ENCODE assay signal across 9 cellular contexts in the genomic region with DNA sequence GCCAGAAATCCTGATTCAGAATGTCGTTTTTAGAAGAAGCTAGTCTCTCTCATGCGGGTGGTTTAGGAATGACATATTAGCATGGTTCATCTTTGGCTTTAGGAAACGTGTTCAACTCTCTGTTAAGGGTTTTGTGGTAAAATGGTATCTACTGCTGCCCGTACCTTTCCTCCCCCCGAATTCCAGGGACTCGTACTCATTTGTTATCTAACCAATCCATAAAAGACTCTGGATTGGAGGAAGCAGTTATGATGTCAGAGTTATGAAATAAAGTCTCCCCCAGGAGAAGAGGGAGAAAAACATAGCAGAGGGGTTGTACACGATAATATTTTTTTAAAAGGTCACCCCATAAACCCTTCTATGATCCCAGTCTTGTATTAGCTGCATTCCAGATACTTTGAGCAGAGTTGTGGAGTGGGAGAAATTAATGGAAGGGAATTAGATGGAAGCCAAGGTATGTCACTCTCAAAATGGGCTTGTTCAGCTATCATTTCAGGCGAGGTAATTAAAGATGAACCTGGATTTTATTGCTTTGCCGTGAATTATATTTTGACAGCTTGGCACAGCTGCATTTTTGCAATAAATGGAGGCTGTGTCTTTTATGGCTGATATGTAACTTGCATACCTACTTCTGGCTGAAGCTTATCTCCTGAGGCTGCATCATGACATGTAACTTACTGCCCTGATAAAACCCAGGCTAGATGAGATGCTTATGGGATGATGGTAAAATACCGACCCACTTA. TPM values are rescaled to one million over a fixed set of nuclear protein-coding genes. Genes with fewer than 3 reads are reported as not detected.
DNase-seq lines count a peak whose midpoint lies in the region; ATAC-seq and TF ChIP-seq lines count a peak whose summit lies in the region.
"Had no signal": no experiment of that assay in that cellular context is flagged by ENCODE, and none has a peak within 500 bp of the region (broad histone marks: within the 10 kb centered on the region; RNA-seq: fewer than 3 reads in every experiment).

No MANE protein-coding gene starts in this region.

- no peak overlapping the region for H3K4me3 ChIP-seq in HUES48 (ENCODE audit: low read depth, low read length)
- no peak overlapping the region for H3K4me3 ChIP-seq in brain microvascular endothelial cell (ENCODE audit: low read depth, low read length)
- no peak overlapping the region for H3K4me3 ChIP-seq in mesendoderm (ENCODE audit: low read length)
- no peak overlapping the region for H3K4me3 ChIP-seq in upper lobe of right lung
- no peak overlapping the region for H3K4me3 ChIP-seq in HAP-1

- H4K8ac ChIP-seq in mesendoderm (ENCODE audit: low read depth, low read length), result no peak overlapping the region

- no peak overlapping the region for H3K9ac ChIP-seq in HUES48 (ENCODE audit: low read depth, low read length)
- no peak overlapping the region for H3K9ac ChIP-seq in mesendoderm (ENCODE audit: low read length)

- peak overlapping the region; percentile 67 for H2BK120ac ChIP-seq in mesendoderm (ENCODE audit: low read depth, low read length)

- no peak overlapping the region for H3K4me2 ChIP-seq in mesendoderm (ENCODE audit: low read length)

- intact Hi-C loops in upper lobe of right lung (cut with DNase I), result no loop called here

- peak overlapping the region; percentile 64 for H3K18ac ChIP-seq in mesendoderm (ENCODE audit: low read length)

- H3K79me2 ChIP-seq in mesendoderm (ENCODE audit: control insufficient read depth, insufficient read depth, low read length), result peaks cover 44% of the 10 kb centered on the region

- H3K56ac ChIP-seq in mesendoderm (ENCODE audit: low read length), result peak overlapping the region; percentile 36

- H3K27me3 ChIP-seq in HUES48 (ENCODE audit: control insufficient read depth, insufficient read depth, low read length), result no peaks in the 10 kb centered on the region
- no peaks in the 10 kb centered on the region for H3K27me3 ChIP-seq in brain microvascular endothelial cell (replicated peaks)
- H3K27me3 ChIP-seq in mesendoderm (ENCODE audit: insufficient read depth, low read length, poor library complexity), result no peaks in the 10 kb centered on the region
- H3K27me3 ChIP-seq in upper lobe of right lung, result no peaks in the 10 kb centered on the region
- H3K27me3 ChIP-seq in HAP-1 (ENCODE audit: low read depth), result no peaks in the 10 kb centered on the region

- H3K23ac ChIP-seq in mesendoderm (ENCODE audit: low read length), result no peak overlapping the region

- H3K4me1 ChIP-seq in HUES48 (ENCODE audit: control insufficient read depth, insufficient read depth, low read length) (peaks cover 38% of the 10 kb centered on the region), mesendoderm (ENCODE audit: control insufficient read depth, low read depth, low read length) (peaks cover 10% of the 10 kb centered on the region), upper lobe of right lung (peaks cover 13% of the 10 kb centered on the region), HAP-1 (peaks cover 34% of the 10 kb centered on the region)

- peaks cover 38% of the 10 kb centered on the region for H3K36me3 ChIP-seq in HUES48 (ENCODE audit: control insufficient read depth, insufficient read depth, low read length)
- peaks cover 46% of the 10 kb centered on the region for H3K36me3 ChIP-seq in brain microvascular endothelial cell (replicated peaks)
- H3K36me3 ChIP-seq in mesendoderm (ENCODE audit: control insufficient read depth, insufficient read depth, low read length), result peaks cover 2% of the 10 kb centered on the region
- no peaks in the 10 kb centered on the region for H3K36me3 ChIP-seq in upper lobe of right lung
- peaks cover 33% of the 10 kb centered on the region for H3K36me3 ChIP-seq in HAP-1 (replicated peaks)

- H2BK5ac ChIP-seq in mesendoderm (ENCODE audit: low read length), result no peak overlapping the region

- H3K27ac ChIP-seq in HUES48 (ENCODE audit: low read depth, low read length), result peak overlapping the region; percentile 96
- H3K27ac ChIP-seq in brain microvascular endothelial cell, result peak overlapping the region; percentile 96
- no peak overlapping the region for H3K27ac ChIP-seq in mesendoderm (ENCODE audit: low read depth, low read length)
- H3K27ac ChIP-seq in upper lobe of right lung, result peak overlapping the region; percentile 67

- no peak overlapping the region for H4K5ac ChIP-seq in mesendoderm (ENCODE audit: low read length)

- no CpG with 5 or more reads among the region's 10 CpGs for WGBS in mesendoderm (ENCODE audit: extremely low coverage, insufficient coverage, low lambda C conversion rate)

- peak; percentile 15 for ATAC-seq in upper lobe of right lung
- ATAC-seq: stimulated activated naive CD8-positive, alpha-beta T cell treated with anti-CD3 and anti-CD28 coated beads, Interleukin-15, amount 100 ng/mL, for 72 hours had no signal

- no peak overlapping the region for H2BK15ac ChIP-seq in mesendoderm (replicated peaks; ENCODE audit: low read depth)

- peaks cover 8% of the 10 kb centered on the region for H3K79me1 ChIP-seq in mesendoderm (ENCODE audit: low read length)

- H2AK5ac ChIP-seq in mesendoderm (ENCODE audit: low read length), result no peak overlapping the region

- in situ Hi-C loops in brain microvascular endothelial cell (cut with HindIII; ENCODE audit: low pct_ligation_motif_present, low sequenced_read_pairs) (no loop called here), HAP-1 (cut with MboI; ENCODE audit: low sequenced_read_pairs) (no loop called here)

- DNase-seq in brain microvascular endothelial cell (peak; percentile 90), mesendoderm (no peak), upper lobe of right lung (no peak), HAP-1 (ENCODE audit: low spot score in 2 of 2) (no peak), NCI-H146 (lab: John Stamatoyannopoulos, UW) (no peak)
- no peak for DNase-seq in stimulated activated naive CD4-positive, alpha-beta T cell (lab: John Stamatoyannopoulos, UW)
- DNase-seq: stimulated activated CD4-positive, alpha-beta T cell treated with anti-CD3 and anti-CD28 coated beads, Interleukin-15, amount 100 ng/mL, for 24 hours; stimulated activated naive CD8-positive, alpha-beta T cell treated with anti-CD3 and anti-CD28 coated beads, Interleukin-15, amount 100 ng/mL, for 72 hours had no signal

- no peak overlapping the region for H3K4ac ChIP-seq in mesendoderm (ENCODE audit: low read depth, low read length)

- TF ChIP-seq CTCF in brain microvascular endothelial cell (IDR thresholded peaks at IDR 0.05; ENCODE audit: low read depth, low read length, missing control alignments) (no peak), upper lobe of right lung (IDR thresholded peaks at IDR 0.05) (no peak)

- H3K9me3 ChIP-seq in HUES48 (ENCODE audit: control insufficient read depth, insufficient read depth, low read length), result no peaks in the 10 kb centered on the region
- no peaks in the 10 kb centered on the region for H3K9me3 ChIP-seq in upper lobe of right lung
- no peaks in the 10 kb centered on the region for H3K9me3 ChIP-seq in HAP-1

RNA-seq across cellular contexts. Expression of a gene that starts 31.3 kb away (rescaled TPM):
- 92.3 TPM for polyA plus RNA-seq in mesendoderm (2013, experiment 1 of 2)
- polyA plus RNA-seq in mesendoderm (2013, experiment 2 of 2), result 95.9 TPM
- total RNA-seq in upper lobe of right lung, result 79.6 TPM
